Comparison of ENCODE assay signal across 1 cellular context in the genomic region with DNA sequence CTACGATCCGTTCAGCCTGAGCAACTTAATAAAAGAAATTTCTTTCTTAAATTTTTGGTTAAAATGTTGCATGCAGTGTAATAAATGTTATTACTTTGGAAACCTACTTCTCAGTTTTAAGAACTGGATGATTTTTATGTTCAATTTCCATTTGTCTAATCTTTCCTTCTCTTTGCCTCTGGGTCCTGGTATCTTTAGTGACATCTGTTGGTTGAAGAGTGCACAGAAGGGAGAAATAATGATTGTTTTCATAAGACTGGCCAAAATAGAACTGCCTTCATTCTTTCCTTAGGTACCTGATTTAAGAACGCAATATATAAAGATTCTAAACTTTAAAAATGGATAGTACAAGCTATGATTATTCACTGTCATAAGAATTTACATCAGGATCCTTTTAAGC.
TF ChIP-seq lines count a peak whose summit lies in the region.

No MANE protein-coding gene starts in this region.

TF ChIP-seq in HCT116, 20 proteins besides CTCF, POLR2A, EP300 and RAD21 (continued from another document):
- TF ChIP-seq, protein P1, sequence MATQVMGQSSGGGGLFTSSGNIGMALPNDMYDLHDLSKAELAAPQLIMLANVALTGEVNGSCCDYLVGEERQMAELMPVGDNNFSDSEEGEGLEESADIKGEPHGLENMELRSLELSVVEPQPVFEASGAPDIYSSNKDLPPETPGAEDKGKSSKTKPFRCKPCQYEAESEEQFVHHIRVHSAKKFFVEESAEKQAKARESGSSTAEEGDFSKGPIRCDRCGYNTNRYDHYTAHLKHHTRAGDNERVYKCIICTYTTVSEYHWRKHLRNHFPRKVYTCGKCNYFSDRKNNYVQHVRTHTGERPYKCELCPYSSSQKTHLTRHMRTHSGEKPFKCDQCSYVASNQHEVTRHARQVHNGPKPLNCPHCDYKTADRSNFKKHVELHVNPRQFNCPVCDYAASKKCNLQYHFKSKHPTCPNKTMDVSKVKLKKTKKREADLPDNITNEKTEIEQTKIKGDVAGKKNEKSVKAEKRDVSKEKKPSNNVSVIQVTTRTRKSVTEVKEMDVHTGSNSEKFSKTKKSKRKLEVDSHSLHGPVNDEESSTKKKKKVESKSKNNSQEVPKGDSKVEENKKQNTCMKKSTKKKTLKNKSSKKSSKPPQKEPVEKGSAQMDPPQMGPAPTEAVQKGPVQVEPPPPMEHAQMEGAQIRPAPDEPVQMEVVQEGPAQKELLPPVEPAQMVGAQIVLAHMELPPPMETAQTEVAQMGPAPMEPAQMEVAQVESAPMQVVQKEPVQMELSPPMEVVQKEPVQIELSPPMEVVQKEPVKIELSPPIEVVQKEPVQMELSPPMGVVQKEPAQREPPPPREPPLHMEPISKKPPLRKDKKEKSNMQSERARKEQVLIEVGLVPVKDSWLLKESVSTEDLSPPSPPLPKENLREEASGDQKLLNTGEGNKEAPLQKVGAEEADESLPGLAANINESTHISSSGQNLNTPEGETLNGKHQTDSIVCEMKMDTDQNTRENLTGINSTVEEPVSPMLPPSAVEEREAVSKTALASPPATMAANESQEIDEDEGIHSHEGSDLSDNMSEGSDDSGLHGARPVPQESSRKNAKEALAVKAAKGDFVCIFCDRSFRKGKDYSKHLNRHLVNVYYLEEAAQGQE (IDR thresholded peaks at IDR 0.05; ENCODE audit: low read depth): no peak
- TF ChIP-seq ZFX (IDR thresholded peaks at IDR 0.05) (no peak), SP1 (IDR thresholded peaks at IDR 0.05; ENCODE audit: low read depth) (no peak), POLR2AphosphoS5 (IDR thresholded peaks at IDR 0.05; ENCODE audit: low read depth, low read length) (no peak), CBX3 (IDR thresholded peaks at IDR 0.05; ENCODE audit: low read depth) (no peak), EZH2 (IDR thresholded peaks at IDR 0.05) (no peak), TCF7L2 (IDR thresholded peaks at IDR 0.05; ENCODE audit: borderline replicate concordance, extremely low read depth, insufficient read depth, insufficient read length) (no peak), FOSL1 (IDR thresholded peaks at IDR 0.05; ENCODE audit: low read depth) (no peak), JUND (IDR thresholded peaks at IDR 0.05) (no peak), SIN3A (IDR thresholded peaks at IDR 0.05; ENCODE audit: low read depth) (no peak)
- TF ChIP-seq, protein P2, sequence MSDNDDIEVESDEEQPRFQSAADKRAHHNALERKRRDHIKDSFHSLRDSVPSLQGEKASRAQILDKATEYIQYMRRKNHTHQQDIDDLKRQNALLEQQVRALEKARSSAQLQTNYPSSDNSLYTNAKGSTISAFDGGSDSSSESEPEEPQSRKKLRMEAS (IDR thresholded peaks at IDR 0.05): no peak
- TF ChIP-seq, protein P3, sequence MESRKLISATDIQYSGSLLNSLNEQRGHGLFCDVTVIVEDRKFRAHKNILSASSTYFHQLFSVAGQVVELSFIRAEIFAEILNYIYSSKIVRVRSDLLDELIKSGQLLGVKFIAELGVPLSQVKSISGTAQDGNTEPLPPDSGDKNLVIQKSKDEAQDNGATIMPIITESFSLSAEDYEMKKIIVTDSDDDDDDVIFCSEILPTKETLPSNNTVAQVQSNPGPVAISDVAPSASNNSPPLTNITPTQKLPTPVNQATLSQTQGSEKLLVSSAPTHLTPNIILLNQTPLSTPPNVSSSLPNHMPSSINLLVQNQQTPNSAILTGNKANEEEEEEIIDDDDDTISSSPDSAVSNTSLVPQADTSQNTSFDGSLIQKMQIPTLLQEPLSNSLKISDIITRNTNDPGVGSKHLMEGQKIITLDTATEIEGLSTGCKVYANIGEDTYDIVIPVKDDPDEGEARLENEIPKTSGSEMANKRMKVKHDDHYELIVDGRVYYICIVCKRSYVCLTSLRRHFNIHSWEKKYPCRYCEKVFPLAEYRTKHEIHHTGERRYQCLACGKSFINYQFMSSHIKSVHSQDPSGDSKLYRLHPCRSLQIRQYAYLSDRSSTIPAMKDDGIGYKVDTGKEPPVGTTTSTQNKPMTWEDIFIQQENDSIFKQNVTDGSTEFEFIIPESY (IDR thresholded peaks at IDR 0.05; ENCODE audit: extremely low read depth, insufficient replicate concordance, low read length): no peak
TF ChIP-seq in HCT116: peak in this region for 0.
